23 cellular contexts compared by ENCODE assay signal in genomic region chr9:18320046-18320445, GRCh38.
A peak's percentile ranks its signal among the peaks of the same experiment; 100 is the strongest.
DNase-seq lines count a peak whose midpoint lies in the region; ATAC-seq and TF ChIP-seq lines count a peak whose summit lies in the region.
"Had no signal": no experiment of that assay in that cellular context is flagged by ENCODE, and none has a peak within 500 bp of the region (broad histone marks: within the 10 kb centered on the region; RNA-seq: fewer than 3 reads in every experiment).

No MANE protein-coding gene starts in this region.

- H3K4me3 ChIP-seq in AG04449 (ENCODE audit: low read depth, low read length) (no peak overlapping the region), astrocyte of the spinal cord (ENCODE audit: low read depth, low read length) (no peak overlapping the region), foreskin fibroblast (ENCODE audit: low read depth in 1 of 2, low read length in 2 of 2) (no peak overlapping the region)
- H3K4me3 ChIP-seq: gastrocnemius medialis, psoas muscle, spleen had no signal

- no peak for ATAC-seq in GM18868 (IDR thresholded peaks at IDR 0.05; ENCODE audit: unreplicated experiment)
- ATAC-seq: gastrocnemius medialis, natural killer cell, psoas muscle had no signal

- CTCF ChIA-PET in AG04449 (lab: Yijun Ruan, JAX), result interaction anchor here (2.5 kb wide), 1 partner anchor 122 kb away, joined by 12 read pairs; no protein-coding TSS in a partner anchor

- in situ Hi-C loops in astrocyte of the spinal cord (cut with HindIII; ENCODE audit: low sequenced_read_pairs), result no loop called here

- DNase-seq in AG04449 (ENCODE audit: low read depth, low spot score), result no peak
- DNase-seq in HCEC 1CT, result peak; percentile 15
- no peak for DNase-seq in astrocyte of the spinal cord (ENCODE audit: low read depth, low spot score)
- DNase-seq in foreskin fibroblast, result peak in 1 of 2 donors; percentile 41
- no peak for DNase-seq in NCI-H2107 treated with DMSO at 0.1 percent for 48 hours (lab: John Stamatoyannopoulos, UW; ENCODE audit: unreplicated experiment)
- no peak for DNase-seq in islet precursor cell
- DNase-seq in NCI-H748 (lab: John Stamatoyannopoulos, UW; ENCODE audit: unreplicated experiment), result no peak
- DNase-seq: activated CD4-positive, alpha-beta T cell treated with anti-CD3 and anti-CD28 coated beads, Interleukin-2, amount 50 U/mL, for 1 hour; activated gamma-delta T cell; amniotic stem cell; CD4-positive, alpha-beta T cell; DMS153; gastrocnemius medialis; Karpas-422; natural killer cell; NCI-H1105 treated with DMSO at 0.1 percent for 48 hours; NCI-H2107; NCI-H526 treated with DMSO at 0.1 percent for 48 hours; psoas muscle; Right ventricle myocardium superior; spleen; substantia nigra had no signal

- TF ChIP-seq CTCF in AG04449 (IDR thresholded peaks at IDR 0.05; ENCODE audit: insufficient read depth, low read length, missing control alignments) (peak; percentile 19), astrocyte of the spinal cord (IDR thresholded peaks at IDR 0.05; ENCODE audit: low read depth, low read length) (peak; percentile 31), foreskin fibroblast (IDR thresholded peaks at IDR 0.05; ENCODE audit: low read depth, low read length) (peak; percentile 36)

- POLR2A ChIA-PET in AG04449 (lab: Yijun Ruan, JAX), result no interaction called here
